Comparison of ENCODE assay signal across 16 cellular contexts in the genomic region with DNA sequence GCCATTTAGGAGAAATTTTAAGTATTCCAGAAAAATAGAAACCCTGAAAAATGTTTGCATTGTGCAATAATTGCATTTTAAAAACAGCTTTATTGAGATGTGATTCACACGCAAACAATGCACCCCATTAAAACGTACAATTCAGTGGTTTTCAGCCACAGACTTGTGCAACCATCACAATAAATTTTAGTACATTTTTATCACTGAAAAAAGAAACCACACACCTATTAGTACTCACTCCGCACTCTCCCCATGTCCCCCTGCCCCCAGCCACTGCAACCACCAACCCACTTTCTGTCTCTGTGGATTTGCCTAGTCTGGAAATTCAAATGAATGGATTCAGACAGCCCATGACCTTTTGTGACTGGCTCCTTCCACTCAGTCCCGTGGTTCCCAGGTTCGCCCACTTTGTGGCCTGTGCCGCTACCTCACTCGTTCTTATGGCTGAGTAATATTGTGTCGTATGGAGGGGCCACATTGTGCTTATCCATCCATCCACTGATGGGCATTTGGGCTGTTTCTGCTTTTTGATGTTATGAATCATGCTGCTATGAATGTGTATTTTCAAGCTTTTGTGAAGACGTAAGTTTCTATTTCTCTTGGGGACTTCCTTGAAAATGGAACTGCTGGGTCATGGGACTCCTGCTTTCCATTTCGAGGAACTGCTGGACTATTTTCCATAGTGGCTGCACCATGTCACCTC.
DNase-seq lines count a peak whose midpoint lies in the region; ATAC-seq and TF ChIP-seq lines count a peak whose summit lies in the region.
"Had no signal": no experiment of that assay in that cellular context is flagged by ENCODE, and none has a peak within 500 bp of the region (broad histone marks: within the 10 kb centered on the region; RNA-seq: fewer than 3 reads in every experiment).

No MANE protein-coding gene starts in this region.

- peaks cover 8% of the 10 kb centered on the region for H3K4me1 Mint-ChIP-seq in stimulated activated naive CD8-positive, alpha-beta T cell treated with anti-CD3 and anti-CD28 coated beads, Interleukin-15, amount 100 ng/mL, for 72 hours
- no peaks in the 10 kb centered on the region for H3K4me1 Mint-ChIP-seq in endodermal cell
- no peaks in the 10 kb centered on the region for H3K4me1 Mint-ChIP-seq in activated CD4-positive, alpha-beta T cell treated with anti-CD3 and anti-CD28 coated beads for 36 hours

- H3K9ac ChIP-seq in endodermal cell (ENCODE audit: extremely low read depth, low read length, poor library complexity, severe bottlenecking): no peak overlapping the region

- TF ChIP-seq CTCF in foreskin fibroblast (IDR thresholded peaks at IDR 0.05; ENCODE audit: low read depth, low read length): no peak
- TF ChIP-seq CTCF in endodermal cell (conservative IDR thresholded peaks at IDR 0.05): no peak

- POLR2A ChIA-PET in activated CD4-positive, alpha-beta T cell treated with anti-CD3 and anti-CD28 coated beads for 36 hours (lab: Charles Lee): no interaction called here

- CTCF ChIA-PET in activated CD4-positive, alpha-beta T cell treated with anti-CD3 and anti-CD28 coated beads for 36 hours (lab: Charles Lee): interaction anchor here (0.6 kb wide), 1 partner anchor 259 kb away, joined by 4 read pairs; no protein-coding TSS in a partner anchor

- H3K27ac ChIP-seq in aorta (ENCODE audit: low read depth in 1 of 2, low read length in 2 of 2) (peak overlapping the region in 1 of 2 donors; percentile 25), endodermal cell (ENCODE audit: low read depth, low read length) (no peak overlapping the region), substantia nigra (ENCODE audit: low read depth, low read length, poor library complexity, severe bottlenecking) (no peak overlapping the region)
- H3K27ac ChIP-seq: C4-2B, heart right ventricle had no signal

- no peaks in the 10 kb centered on the region for H3K36me3 Mint-ChIP-seq in endodermal cell (ENCODE audit: low read depth)
- H3K36me3 Mint-ChIP-seq in activated CD4-positive, alpha-beta T cell treated with anti-CD3 and anti-CD28 coated beads for 36 hours (ENCODE audit: low read depth): no peaks in the 10 kb centered on the region

- WGBS in aorta, 2 donors: 44 to 46% methylated on average over 10 of the region's 10 CpGs
- WGBS in endodermal cell (ENCODE audit: insufficient coverage in 1 of 2, insufficient read length in 1 of 2), 2 experiments: 74 to 84% methylated on average over 7 to 10 of the region's 10 CpGs

- H3K36me3 ChIP-seq in aorta (ENCODE audit: control insufficient read depth in 1 of 2, insufficient read depth in 2 of 2, low read length in 1 of 2): no peaks in the 10 kb centered on the region
- H3K36me3 ChIP-seq in endodermal cell (ENCODE audit: control insufficient read depth, insufficient read depth, low read length): no peaks in the 10 kb centered on the region
- H3K36me3 ChIP-seq: heart right ventricle had no signal

- peaks cover 1 to 3% of the 10 kb centered on the region in 2 donors for H3K4me1 ChIP-seq in aorta (ENCODE audit: control insufficient read depth in 1 of 2, insufficient read depth in 2 of 2, low read length in 2 of 2)
- no peaks in the 10 kb centered on the region for H3K4me1 ChIP-seq in endodermal cell (ENCODE audit: control insufficient read depth, insufficient read depth, low read length)

- no peak overlapping the region for H3K4me3 Mint-ChIP-seq in stimulated activated naive CD8-positive, alpha-beta T cell treated with anti-CD3 and anti-CD28 coated beads, Interleukin-15, amount 100 ng/mL, for 72 hours
- no peak overlapping the region for H3K4me3 Mint-ChIP-seq in endodermal cell
- H3K4me3 Mint-ChIP-seq in activated CD4-positive, alpha-beta T cell treated with anti-CD3 and anti-CD28 coated beads for 36 hours: no peak overlapping the region

- H3K4me3 ChIP-seq in foreskin fibroblast (ENCODE audit: low read depth in 1 of 2, low read length in 2 of 2): no peak overlapping the region
- no peak overlapping the region for H3K4me3 ChIP-seq in aorta (ENCODE audit: low read length in 2 of 2)
- H3K4me3 ChIP-seq in endodermal cell (ENCODE audit: low read length): no peak overlapping the region
- H3K4me3 ChIP-seq: heart right ventricle had no signal

- H3K9me3 ChIP-seq in aorta (ENCODE audit: control insufficient read depth, low read length) (no peaks in the 10 kb centered on the region), endodermal cell (ENCODE audit: control insufficient read depth, low read length) (no peaks in the 10 kb centered on the region)

- ATAC-seq in stimulated activated naive CD8-positive, alpha-beta T cell treated with anti-CD3 and anti-CD28 coated beads, Interleukin-15, Interleukin-2, amounts not matched to agents 100 U/mL and 50 U/mL, for 24 hours: peak; percentile 20
- ATAC-seq in stimulated activated naive CD8-positive, alpha-beta T cell treated with anti-CD3 and anti-CD28 coated beads, Interleukin-15, amount 100 ng/mL, for 72 hours: no peak
- ATAC-seq in aorta (ENCODE audit: low FRiP score): peak; percentile 27
- ATAC-seq in activated CD4-positive, alpha-beta T cell treated with anti-CD3 and anti-CD28 coated beads for 36 hours: no peak
- ATAC-seq: heart right ventricle had no signal

- intact Hi-C loops in aorta (cut with DNase I): loop anchor here in 1 of 2 donors (10.0 kb wide), 1 partner anchor 382 kb away; no protein-coding TSS in a partner anchor
- intact Hi-C loops in activated CD4-positive, alpha-beta T cell treated with anti-CD3 and anti-CD28 coated beads for 36 hours (cut with DNase I, micrococcal nuclease): no loop called here

- no peak for DNase-seq in stimulated activated naive CD8-positive, alpha-beta T cell treated with anti-CD3 and anti-CD28 coated beads, Interleukin-15, Interleukin-2, amounts not matched to agents 100 U/mL and 50 U/mL, for 24 hours
- DNase-seq in stimulated activated naive CD8-positive, alpha-beta T cell treated with anti-CD3 and anti-CD28 coated beads, Interleukin-15, amount 100 ng/mL, for 72 hours: no peak
- DNase-seq in T1000 (lab: John Stamatoyannopoulos, UW) (peak; percentile 41), foreskin fibroblast (peak; percentile 71 to 85), aorta (no peak), endodermal cell (no peak), substantia nigra (lab: John Stamatoyannopoulos, UW) (no peak)
- no peak for DNase-seq in activated CD4-positive, alpha-beta T cell treated with anti-CD3 and anti-CD28 coated beads for 36 hours
- DNase-seq: activated CD8-positive, alpha-beta memory T cell treated with anti-CD3 and anti-CD28 coated beads, Interleukin-2, amount 50 U/mL, for 4 hours; amniotic stem cell; effector CD8-positive, alpha-beta T cell; heart right ventricle; NCI-H1105; NCI-H69; nucleus accumbens had no signal

- H3K27me3 ChIP-seq in aorta (ENCODE audit: control insufficient read depth in 1 of 2, insufficient read depth in 2 of 2, low read length in 1 of 2): no peaks in the 10 kb centered on the region
- H3K27me3 ChIP-seq in endodermal cell (ENCODE audit: control insufficient read depth, insufficient read depth, low read length, poor library complexity, severe bottlenecking): no peaks in the 10 kb centered on the region

- no peaks in the 10 kb centered on the region for H3K9me3 Mint-ChIP-seq in stimulated activated naive CD8-positive, alpha-beta T cell treated with anti-CD3 and anti-CD28 coated beads, Interleukin-15, amount 100 ng/mL, for 72 hours
- no peaks in the 10 kb centered on the region for H3K9me3 Mint-ChIP-seq in endodermal cell
- H3K9me3 Mint-ChIP-seq in activated CD4-positive, alpha-beta T cell treated with anti-CD3 and anti-CD28 coated beads for 36 hours (ENCODE audit: low read depth): no peaks in the 10 kb centered on the region

- no peak overlapping the region for H3K27ac Mint-ChIP-seq in stimulated activated naive CD8-positive, alpha-beta T cell treated with anti-CD3 and anti-CD28 coated beads, Interleukin-15, amount 100 ng/mL, for 72 hours
- H3K27ac Mint-ChIP-seq in endodermal cell: no peak overlapping the region
- no peak overlapping the region for H3K27ac Mint-ChIP-seq in activated CD4-positive, alpha-beta T cell treated with anti-CD3 and anti-CD28 coated beads for 36 hours

- H3K27me3 Mint-ChIP-seq in stimulated activated naive CD8-positive, alpha-beta T cell treated with anti-CD3 and anti-CD28 coated beads, Interleukin-15, amount 100 ng/mL, for 72 hours: peaks cover 36% of the 10 kb centered on the region
- H3K27me3 Mint-ChIP-seq in endodermal cell (ENCODE audit: insufficient read depth): no peaks in the 10 kb centered on the region
- peaks cover 8% of the 10 kb centered on the region for H3K27me3 Mint-ChIP-seq in activated CD4-positive, alpha-beta T cell treated with anti-CD3 and anti-CD28 coated beads for 36 hours

Comparison
In these comparisons a context has a peak if more than half of its experiments do, and no peak if none do; other contexts are left out.
1. ATAC-seq: peak in stimulated activated naive CD8-positive, alpha-beta T cell treated with anti-CD3 and anti-CD28 coated beads, Interleukin-15, Interleukin-2, amounts not matched to agents 100 U/mL and 50 U/mL, for 24 hours (single experiment) and aorta (single experiment); none in stimulated activated naive CD8-positive, alpha-beta T cell treated with anti-CD3 and anti-CD28 coated beads, Interleukin-15, amount 100 ng/mL, for 72 hours (single experiment) and activated CD4-positive, alpha-beta T cell treated with anti-CD3 and anti-CD28 coated beads for 36 hours (single experiment).
2. DNase-seq: peak in T1000 (single experiment) and foreskin fibroblast (2 of 2); none in stimulated activated naive CD8-positive, alpha-beta T cell treated with anti-CD3 and anti-CD28 coated beads, Interleukin-15, Interleukin-2, amounts not matched to agents 100 U/mL and 50 U/mL, for 24 hours (single experiment), stimulated activated naive CD8-positive, alpha-beta T cell treated with anti-CD3 and anti-CD28 coated beads, Interleukin-15, amount 100 ng/mL, for 72 hours (0 of 2), aorta (0 of 2), endodermal cell (single experiment), activated CD4-positive, alpha-beta T cell treated with anti-CD3 and anti-CD28 coated beads for 36 hours (single experiment) and substantia nigra (0 of 49).